Comparison of ENCODE assay signal across 8 cellular contexts in the genomic region with DNA sequence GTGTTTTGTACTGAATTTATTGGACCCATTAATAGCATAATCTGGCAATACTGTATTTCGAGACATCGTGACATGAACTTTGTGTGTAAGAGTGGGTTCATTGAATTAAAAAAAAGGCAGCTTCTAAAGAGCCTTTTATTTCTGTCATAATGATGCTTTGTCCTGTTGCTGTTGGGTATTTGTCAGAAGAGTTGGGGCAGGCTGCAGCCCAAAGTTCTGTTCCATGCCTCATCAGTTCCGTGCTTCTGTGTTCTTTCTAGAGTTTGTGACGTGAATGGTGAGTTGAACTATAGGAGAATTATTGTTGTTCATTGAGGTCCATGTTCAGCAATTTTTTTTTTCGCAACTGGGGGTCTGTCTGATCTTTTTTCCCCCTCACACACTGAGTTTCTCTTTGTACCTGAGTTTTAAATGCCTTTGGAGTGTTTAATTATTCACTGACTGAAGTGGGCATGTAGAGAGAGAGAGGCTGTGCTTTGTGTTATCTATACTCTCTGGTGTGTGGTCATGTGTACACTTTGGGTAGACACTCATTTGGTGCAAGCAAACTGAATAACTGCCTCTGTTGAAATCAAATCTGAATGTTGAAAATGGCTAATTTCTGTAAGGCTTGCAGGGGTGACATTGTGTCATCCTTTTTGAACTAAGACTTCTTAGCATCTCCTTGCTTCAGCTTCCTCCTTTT.
DNase-seq lines count a peak whose midpoint lies in the region; ATAC-seq and TF ChIP-seq lines count a peak whose summit lies in the region.

No MANE protein-coding gene starts in this region.

- no peaks in the 10 kb centered on the region for H3K9me3 ChIP-seq in esophagus squamous epithelium

- H3K4me2 ChIP-seq in mesendoderm (ENCODE audit: low read length), result no peak overlapping the region

- no peak overlapping the region for H3K56ac ChIP-seq in mesendoderm (ENCODE audit: low read length)

- no peak for TF ChIP-seq POLR2A in esophagus squamous epithelium (IDR thresholded peaks at IDR 0.05)

- no peak overlapping the region for H3K9ac ChIP-seq in mesendoderm (ENCODE audit: low read length)

- H3K36me3 ChIP-seq in esophagus squamous epithelium (no peaks in the 10 kb centered on the region), mesendoderm (ENCODE audit: control insufficient read depth, insufficient read depth, low read length) (no peaks in the 10 kb centered on the region)

- TF ChIP-seq CTCF in esophagus squamous epithelium (IDR thresholded peaks at IDR 0.05), result no peak

- ATAC-seq in GM18909 (IDR thresholded peaks at IDR 0.05; ENCODE audit: poor library complexity, unreplicated experiment), result peak; percentile 21
- no peak for ATAC-seq in GM18858 (IDR thresholded peaks at IDR 0.05; ENCODE audit: unreplicated experiment)
- no peak for ATAC-seq in GM19467 (IDR thresholded peaks at IDR 0.05; ENCODE audit: unreplicated experiment)

- H3K4me3 ChIP-seq in esophagus squamous epithelium, result peak overlapping the region in 1 of 4 donors; percentile 22
- H3K4me3 ChIP-seq in mesendoderm (ENCODE audit: low read length), result no peak overlapping the region

- no peak overlapping the region for H2BK15ac ChIP-seq in mesendoderm (replicated peaks; ENCODE audit: low read depth)

- peaks cover 13 to 89% (median 35%) of the 10 kb centered on the region in 3 donors for H3K4me1 ChIP-seq in esophagus squamous epithelium
- peaks cover 7% of the 10 kb centered on the region for H3K4me1 ChIP-seq in mesendoderm (ENCODE audit: control insufficient read depth, low read depth, low read length)

- H3K27ac ChIP-seq in esophagus squamous epithelium, result peak overlapping the region; percentile 53 to 82 (median 74)
- H3K27ac ChIP-seq in mesendoderm (ENCODE audit: low read depth, low read length), result no peak overlapping the region

- no peak overlapping the region for H3K4ac ChIP-seq in mesendoderm (ENCODE audit: low read depth, low read length)

- H4K5ac ChIP-seq in mesendoderm (ENCODE audit: low read length), result no peak overlapping the region

- no peak overlapping the region for H4K8ac ChIP-seq in mesendoderm (ENCODE audit: low read depth, low read length)

- no peak overlapping the region for H3K23ac ChIP-seq in mesendoderm (ENCODE audit: low read length)

- H2BK5ac ChIP-seq in mesendoderm (ENCODE audit: low read length), result no peak overlapping the region

- DNase-seq in RPMI7951 (ENCODE audit: low read depth), result peak; percentile 48
- no peak for DNase-seq in esophagus squamous epithelium (lab: John Stamatoyannopoulos, UW)
- DNase-seq in retina, result peak; percentile 23
- DNase-seq in H4 (ENCODE audit: low spot score), result no peak
- no peak for DNase-seq in mesendoderm

- 68 to 80% methylated on average over 5 of the region's 5 CpGs for WGBS in esophagus squamous epithelium, 2 donors
- no CpG with 5 or more reads among the region's 5 CpGs for WGBS in mesendoderm (ENCODE audit: extremely low coverage, insufficient coverage, low lambda C conversion rate)

- no peak overlapping the region for H3K18ac ChIP-seq in mesendoderm (ENCODE audit: low read length)

- H3K79me2 ChIP-seq in mesendoderm (ENCODE audit: control insufficient read depth, insufficient read depth, low read length), result peaks cover 3% of the 10 kb centered on the region

- intact Hi-C loops in esophagus squamous epithelium (cut with DNase I), result no loop called here

- H2BK120ac ChIP-seq in mesendoderm (ENCODE audit: low read depth, low read length), result no peak overlapping the region

- H2AK5ac ChIP-seq in mesendoderm (ENCODE audit: low read length), result no peak overlapping the region

- H3K79me1 ChIP-seq in mesendoderm (ENCODE audit: low read length), result peaks cover 8% of the 10 kb centered on the region

- H3K27me3 ChIP-seq in esophagus squamous epithelium (no peaks in the 10 kb centered on the region), mesendoderm (ENCODE audit: insufficient read depth, low read length, poor library complexity) (no peaks in the 10 kb centered on the region)

Comparison
In these comparisons a context has a peak if more than half of its experiments do, and no peak if none do; other contexts are left out.
1. DNase-seq: peak in RPMI7951 (single experiment) and retina (single experiment); none in esophagus squamous epithelium (single experiment), H4 (single experiment) and mesendoderm (single experiment).